ENCODE assay signal across 15 cellular contexts in the genomic region with DNA sequence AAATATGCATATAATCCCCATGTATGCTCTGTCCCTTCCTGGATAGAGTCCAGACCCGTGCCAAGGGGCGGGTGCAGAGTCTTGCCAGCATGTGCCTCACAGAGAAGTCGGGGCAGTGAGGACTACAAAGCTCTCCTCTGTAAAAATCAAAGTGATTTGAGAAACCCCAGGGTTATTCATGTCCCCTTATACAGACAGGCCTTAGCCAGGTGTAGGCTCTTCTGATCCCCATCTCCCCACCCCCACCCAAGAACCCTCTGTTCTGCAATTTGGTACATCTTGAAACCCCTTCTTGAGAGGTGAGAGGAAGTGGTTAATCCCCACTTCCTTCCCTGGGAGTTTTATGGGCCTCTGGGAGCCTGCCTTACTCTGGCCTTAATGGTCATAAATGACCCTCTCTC. TPM values are rescaled to one million over a fixed set of nuclear protein-coding genes. Genes with fewer than 3 reads are reported as not detected.
A peak's percentile ranks its signal among the peaks of the same experiment; 100 is the strongest.
DNase-seq lines count a peak whose midpoint lies in the region; ATAC-seq, FAIRE-seq and TF ChIP-seq lines count a peak whose summit lies in the region.
"Had no signal": no experiment of that assay in that cellular context is flagged by ENCODE, and none has a peak within 500 bp of the region (broad histone marks: within the 10 kb centered on the region; RNA-seq: fewer than 3 reads in every experiment).

No MANE protein-coding gene starts in this region.

- peaks cover 53% of the 10 kb centered on the region for H3K4me1 Mint-ChIP-seq in astrocyte (ENCODE audit: low read depth, unreplicated experiment)
- peaks cover 11% of the 10 kb centered on the region for H3K4me1 Mint-ChIP-seq in stimulated activated memory B cell treated with anti-CD40 and anti-IgM and Interleukin-4, amounts not matched to agents 10 μg/mL and 1 μg/mL and 100 μg/mL, for 72 hours

- H3K9me3 Mint-ChIP-seq in astrocyte (ENCODE audit: unreplicated experiment) = no peaks in the 10 kb centered on the region
- H3K9me3 Mint-ChIP-seq in stimulated activated memory B cell treated with anti-CD40 and anti-IgM and Interleukin-4, amounts not matched to agents 10 μg/mL and 1 μg/mL and 100 μg/mL, for 72 hours = no peaks in the 10 kb centered on the region
- H3K9me3 Mint-ChIP-seq: naive B cell had no signal

- TF ChIP-seq CTCF in astrocyte (IDR thresholded peaks at IDR 0.05; ENCODE audit: insufficient read depth, low read depth, low read length) = no peak

- H3K4me3 ChIP-seq in HUES64 (ENCODE audit: low read length) (peak overlapping the region; percentile 41), astrocyte (ENCODE audit: insufficient read depth, low read depth, low read length) (no peak overlapping the region)
- H3K4me3 ChIP-seq: smooth muscle cell had no signal

- no peaks in the 10 kb centered on the region for H4K20me1 ChIP-seq in astrocyte (ENCODE audit: insufficient read depth, low read length)

- H3K4me1 ChIP-seq in HUES64 (ENCODE audit: insufficient read depth, low read length) (peaks cover 81% of the 10 kb centered on the region), astrocyte (ENCODE audit: insufficient read depth, low read length) (no peaks in the 10 kb centered on the region)

- H3K79me2 ChIP-seq in astrocyte (ENCODE audit: insufficient read depth, low read length) = no peaks in the 10 kb centered on the region

- H3K27me3 ChIP-seq in HUES64 (ENCODE audit: insufficient read depth, low read length) (no peaks in the 10 kb centered on the region), astrocyte (ENCODE audit: insufficient read depth, low read length) (peaks cover 3% of the 10 kb centered on the region)

- H3K27ac ChIP-seq in HUES64 (ENCODE audit: low read depth, low read length) = peak overlapping the region; percentile 94
- no peak overlapping the region for H3K27ac ChIP-seq in astrocyte (ENCODE audit: low read depth, low read length)

- H3K9ac ChIP-seq in HUES64 (ENCODE audit: low read depth, low read length) (peak overlapping the region; percentile 73), astrocyte (ENCODE audit: low read length) (no peak overlapping the region)

- H3K4me3 Mint-ChIP-seq in astrocyte (ENCODE audit: unreplicated experiment) = no peak overlapping the region
- no peak overlapping the region for H3K4me3 Mint-ChIP-seq in stimulated activated memory B cell treated with anti-CD40 and anti-IgM and Interleukin-4, amounts not matched to agents 10 μg/mL and 1 μg/mL and 100 μg/mL, for 72 hours
- H3K4me3 Mint-ChIP-seq: naive B cell had no signal

- H3K9me3 ChIP-seq in HUES64 (ENCODE audit: insufficient read depth, low read depth, low read length) (no peaks in the 10 kb centered on the region), astrocyte (ENCODE audit: insufficient read depth, low read depth, low read length) (no peaks in the 10 kb centered on the region)

- H3K36me3 ChIP-seq in HUES64 (ENCODE audit: insufficient read depth, low read length) = no peaks in the 10 kb centered on the region
- H3K36me3 ChIP-seq in astrocyte (ENCODE audit: insufficient read depth, low read length) = no peaks in the 10 kb centered on the region

- H3K27me3 Mint-ChIP-seq in astrocyte (ENCODE audit: low read depth, unreplicated experiment) = no peaks in the 10 kb centered on the region
- H3K27me3 Mint-ChIP-seq in stimulated activated memory B cell treated with anti-CD40 and anti-IgM and Interleukin-4, amounts not matched to agents 10 μg/mL and 1 μg/mL and 100 μg/mL, for 72 hours = peaks cover 19% of the 10 kb centered on the region

- no peak for FAIRE-seq in astrocyte (lab: Jason Lieb, UNC)
- FAIRE-seq: TTC549 had no signal

- H2AFZ ChIP-seq in astrocyte (ENCODE audit: low read depth, low read length) = no peak overlapping the region

- 30% methylated on average over 3 of the region's 3 CpGs for WGBS in HUES64

- peak; percentile 29 for ATAC-seq in stimulated activated memory B cell treated with anti-CD40 and anti-IgM and Interleukin-4, amounts not matched to agents 10 μg/mL and 1 μg/mL and 100 μg/mL, for 72 hours
- ATAC-seq in GM18868 (IDR thresholded peaks at IDR 0.05; ENCODE audit: unreplicated experiment) (no peak), GM18517 (IDR thresholded peaks at IDR 0.05; ENCODE audit: unreplicated experiment) (no peak)

- H3K4me2 ChIP-seq in astrocyte (ENCODE audit: low read length) = peak overlapping the region; percentile 4

- peak overlapping the region; percentile 59 for H3K27ac Mint-ChIP-seq in astrocyte (ENCODE audit: unreplicated experiment)
- no peak overlapping the region for H3K27ac Mint-ChIP-seq in stimulated activated memory B cell treated with anti-CD40 and anti-IgM and Interleukin-4, amounts not matched to agents 10 μg/mL and 1 μg/mL and 100 μg/mL, for 72 hours

- DNase-seq in NCI-H82 (lab: John Stamatoyannopoulos, UW) (peak; percentile 28), NCI-H82 treated with DMSO at 0.1 percent for 48 hours (lab: John Stamatoyannopoulos, UW; ENCODE audit: unreplicated experiment) (no peak), astrocyte (ENCODE audit: low read depth) (no peak), activated gamma-delta T cell treated with Interleukin-2 at 50 U/mL for 16 hours (no peak)
- DNase-seq: 8988T; activated T-cell treated with anti-CD3 and anti-CD28 coated beads, Interleukin-2, amount 50 U/mL, for 48 hours; DMS153; GOT3; naive B cell had no signal

- H3K36me3 Mint-ChIP-seq in astrocyte (ENCODE audit: low read depth, unreplicated experiment) = no peaks in the 10 kb centered on the region
- no peaks in the 10 kb centered on the region for H3K36me3 Mint-ChIP-seq in stimulated activated memory B cell treated with anti-CD40 and anti-IgM and Interleukin-4, amounts not matched to agents 10 μg/mL and 1 μg/mL and 100 μg/mL, for 72 hours
- H3K36me3 Mint-ChIP-seq: naive B cell had no signal

RNA-seq across cellular contexts. Expression of a gene that starts 24.7 kb away (rescaled TPM):
- 82.8 TPM for polyA plus RNA-seq in HUES64 (2013, experiment 1 of 2)
- 81.5 TPM for polyA plus RNA-seq in HUES64 (2013, experiment 2 of 2)
- total RNA-seq in astrocyte = 10.9 and 17.2 TPM in 2 replicates
